ENCODE assay signal across 8 cellular contexts in the genomic region with DNA sequence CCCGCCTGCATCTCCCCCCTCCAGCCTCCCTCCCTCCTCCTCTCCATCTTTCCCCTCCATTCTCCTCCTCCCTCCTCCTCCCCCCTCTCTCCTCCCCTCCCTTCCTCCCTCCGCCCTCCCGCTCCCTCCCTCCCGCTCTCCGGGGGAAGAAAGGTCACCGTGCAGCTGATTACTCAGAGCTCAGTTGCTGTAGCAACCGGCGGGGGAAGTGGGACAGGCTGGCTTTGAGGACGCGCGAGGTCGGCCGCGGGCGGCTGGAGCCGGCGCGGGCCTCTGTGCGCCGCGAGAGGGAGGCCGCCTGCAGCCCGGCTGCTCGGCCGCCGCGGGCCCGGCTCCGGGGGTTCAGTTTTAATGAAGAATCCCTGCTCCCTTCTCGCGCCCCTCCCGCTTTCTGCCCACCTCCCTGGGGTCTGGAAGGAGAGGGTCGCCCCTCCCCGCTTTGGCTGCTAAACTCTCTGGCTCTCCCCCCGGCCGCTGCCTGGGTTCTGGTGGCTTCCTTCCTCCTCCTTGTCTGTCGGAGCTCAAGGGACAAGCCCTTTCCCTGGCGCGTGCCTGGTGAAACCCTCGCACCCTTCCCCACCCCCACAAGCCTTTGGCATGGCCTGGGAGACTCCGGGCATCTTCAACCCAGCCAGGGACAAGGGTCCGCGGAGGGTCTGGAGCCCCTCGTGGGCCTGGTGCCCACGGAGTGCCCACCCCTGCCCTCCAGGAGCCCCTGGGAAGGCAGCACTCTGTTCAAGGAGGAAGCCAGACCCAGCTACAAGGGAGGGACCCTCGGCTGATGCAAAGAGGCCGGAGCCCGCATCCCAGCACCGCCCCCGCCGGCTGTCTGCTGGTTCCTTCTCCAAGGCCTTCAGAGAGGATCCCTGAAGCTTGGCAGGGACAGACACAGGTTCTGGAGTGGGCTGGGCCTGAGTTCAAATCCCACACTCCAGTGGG.
A peak's percentile ranks its signal among the peaks of the same experiment; 100 is the strongest.
DNase-seq lines count a peak whose midpoint lies in the region; ATAC-seq and TF ChIP-seq lines count a peak whose summit lies in the region.

No MANE protein-coding gene starts in this region.

- TF ChIP-seq CTCF in chondrocyte (IDR thresholded peaks at IDR 0.05) = peak; percentile 35

- DNase-seq in NCI-H446 treated with DMSO at 0.1 percent for 48 hours (lab: John Stamatoyannopoulos, UW) (peak; percentile 83), chondrocyte (ENCODE audit: low spot score) (peak; percentile 98), kidney glomerular epithelial cell (lab: John Stamatoyannopoulos, UW) (peak; percentile 96)
- peak; percentile 91 to 92 for DNase-seq in activated CD4-positive, alpha-beta T cell treated with anti-CD3 and anti-CD28 coated beads for 4 hours
- peak; percentile 72 to 76 for DNase-seq in stimulated activated CD4-positive, alpha-beta T cell treated with anti-CD3 and anti-CD28 coated beads, Interleukin-15, amount 100 ng/mL, for 1 hour (ENCODE audit: low read depth in 1 of 2, low spot score in 1 of 2)

- peak overlapping the region; percentile 99 for H3K27ac Mint-ChIP-seq in chondrocyte (ENCODE audit: unreplicated experiment)

- H3K36me3 Mint-ChIP-seq in chondrocyte (ENCODE audit: low read depth) = no peaks in the 10 kb centered on the region

- peak overlapping the region; percentile 71 for H3K4me3 Mint-ChIP-seq in chondrocyte (ENCODE audit: unreplicated experiment)

- peak; percentile 78 for ATAC-seq in GM18511 (IDR thresholded peaks at IDR 0.05; ENCODE audit: unreplicated experiment)
- peak; percentile 70 for ATAC-seq in HG03175 (IDR thresholded peaks at IDR 0.05; ENCODE audit: unreplicated experiment)
- ATAC-seq in GM21528 (IDR thresholded peaks at IDR 0.05; ENCODE audit: low FRiP score, unreplicated experiment) = no peak

- no peaks in the 10 kb centered on the region for H3K9me3 Mint-ChIP-seq in chondrocyte (ENCODE audit: low read depth)

- no peaks in the 10 kb centered on the region for H3K27me3 Mint-ChIP-seq in chondrocyte (ENCODE audit: low read depth)

- H3K4me1 Mint-ChIP-seq in chondrocyte (ENCODE audit: low read depth) = peaks cover 47% of the 10 kb centered on the region
